28 cellular contexts compared by ENCODE assay signal in the genomic region with DNA sequence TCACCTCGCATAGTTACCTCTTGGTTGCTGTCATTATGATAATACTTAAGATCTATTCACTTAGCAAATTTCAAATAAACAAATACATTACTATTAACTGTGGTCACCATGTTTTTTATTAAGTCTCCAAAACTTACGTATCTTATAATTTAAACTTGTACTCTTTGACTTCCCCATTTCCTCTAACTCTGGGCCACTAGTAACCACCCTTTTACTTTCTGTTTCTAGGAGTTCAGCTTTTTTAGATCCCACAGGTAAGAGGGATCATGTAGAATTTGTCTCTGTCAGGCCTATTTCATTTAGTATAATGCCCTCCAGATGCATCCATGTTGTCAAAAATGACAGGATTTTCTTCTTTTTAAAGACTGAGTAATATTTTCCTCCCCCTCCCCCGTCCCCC.
"Had no signal": no experiment of that assay in that cellular context is flagged by ENCODE, and none has a peak within 500 bp of the region (broad histone marks: within the 10 kb centered on the region; RNA-seq: fewer than 3 reads in every experiment).

No MANE protein-coding gene starts in this region.

- H3K4me1 ChIP-seq: adrenal gland, body of pancreas, colonic mucosa, esophagus squamous epithelium, gastroesophageal sphincter, heart right ventricle had no signal

- H3K9me3 ChIP-seq: body of pancreas, colonic mucosa, esophagus squamous epithelium had no signal

- H3K27ac ChIP-seq: adrenal gland, body of pancreas, colonic mucosa, epithelial cell of prostate, esophagus squamous epithelium, gastroesophageal sphincter, heart right ventricle had no signal

- H3K36me3 ChIP-seq: adrenal gland, colonic mucosa, esophagus squamous epithelium, gastroesophageal sphincter, heart right ventricle had no signal

- DNase-seq: activated CD4-positive, alpha-beta memory T cell treated with anti-CD3 and anti-CD28 coated beads for 36 hours; activated CD4-positive, alpha-beta T cell treated with anti-CD3 and anti-CD28 coated beads for 36 hours; activated CD4-positive, alpha-beta T cell treated with anti-CD3 and anti-CD28 coated beads, Interleukin-2, amount 10 ng/mL, durations not matched to agents 24 days and 14 days; activated CD4-positive, CD25-positive, alpha-beta regulatory T cell; activated CD4-positive, CD25-positive, alpha-beta regulatory T cell treated with anti-CD3 and anti-CD28 coated beads, Interleukin-2, amount 50 U/mL, for 72 hours; activated CD8-positive, alpha-beta memory T cell treated with anti-CD3 and anti-CD28 coated beads, Interleukin-2, amount 10 ng/mL, durations not matched to agents 7 days and 5 days; activated CD8-positive, alpha-beta memory T cell treated with anti-CD3 and anti-CD28 coated beads, Interleukin-2, amount 50 U/mL, for 4 hours; activated CD8-positive, alpha-beta T cell treated with anti-CD3 and anti-CD28 coated beads, Interleukin-2, amount 10 ng/mL, durations not matched to agents 7 days and 5 days; activated effector memory CD4-positive, alpha-beta T cell treated with anti-CD3 and anti-CD28 coated beads, Interleukin-2, amount 50 U/mL, for 16 hours; activated naive CD4-positive, alpha-beta T cell treated with anti-CD3 and anti-CD28 coated beads for 36 hours; activated naive CD8-positive, alpha-beta T cell treated with anti-CD3 and anti-CD28 coated beads for 36 hours; activated naive CD8-positive, alpha-beta T cell treated with anti-CD3 and anti-CD28 coated beads, Interleukin-2, amount 50 U/mL, for 24 hours; activated T-cell treated with anti-CD3 and anti-CD28 coated beads, Interleukin-2, amount 50 U/mL, for 1 hour; activated T-cell treated with anti-CD3 and anti-CD28 coated beads, Interleukin-2, amount 50 U/mL, for 48 hours; adrenal gland; amygdala; aorta; body of pancreas; caudate nucleus; colonic mucosa; effector CD8-positive, alpha-beta T cell; esophagus squamous epithelium; foreskin melanocyte; heart right ventricle; T-helper 17 cell; T1000 had no signal

- H3K4me3 ChIP-seq: adrenal gland, body of pancreas, colonic mucosa, esophagus squamous epithelium, gastroesophageal sphincter, heart right ventricle had no signal

- H3K27me3 ChIP-seq: adrenal gland, body of pancreas, colonic mucosa, esophagus squamous epithelium, gastroesophageal sphincter, heart right ventricle had no signal
